In genomic region chr2:169109502-169110409, GRCh38 we compare ENCODE assay signal across 9 cellular contexts. TPM values are rescaled to one million over a fixed set of nuclear protein-coding genes. Genes with fewer than 3 reads are reported as not detected.
A peak's percentile ranks its signal among the peaks of the same experiment; 100 is the strongest.
DNase-seq lines count a peak whose midpoint lies in the region; TF ChIP-seq lines count a peak whose summit lies in the region.
"Had no signal": no experiment of that assay in that cellular context is flagged by ENCODE, and none has a peak within 500 bp of the region (broad histone marks: within the 10 kb centered on the region; RNA-seq: fewer than 3 reads in every experiment).

No MANE protein-coding gene starts in this region.

- H3K9me3 ChIP-seq in Peyer's patch, result no peaks in the 10 kb centered on the region
- no peaks in the 10 kb centered on the region for H3K9me3 ChIP-seq in neutrophil
- no peaks in the 10 kb centered on the region for H3K9me3 ChIP-seq in testis

- H3K27me3 ChIP-seq in Peyer's patch, result no peaks in the 10 kb centered on the region
- H3K27me3 ChIP-seq in neutrophil, result no peaks in the 10 kb centered on the region
- no peaks in the 10 kb centered on the region for H3K27me3 ChIP-seq in testis

- no peak for TF ChIP-seq POLR2A in Peyer's patch (IDR thresholded peaks at IDR 0.05)
- no peak for TF ChIP-seq POLR2A in testis (IDR thresholded peaks at IDR 0.05)

- H3K4me1 Mint-ChIP-seq in activated T-helper 2 cell treated with anti-CD3 and anti-CD28 coated beads, Interferon-gamma antibody, Interleukin-2, Interleukin-4, amounts not matched to agents 10 μg/mL and 5 μg/mL and 100 μg/mL, durations not matched to agents 14 hours and 24 hours and 36 hours (ENCODE audit: low read depth), result peaks cover 44% of the 10 kb centered on the region

- H3K4me3 ChIP-seq in Peyer's patch (no peak overlapping the region), neutrophil (ENCODE audit: low read depth in 1 of 2, low read length in 1 of 2) (peak overlapping the region in 1 of 2 experiments; percentile 14), testis (no peak overlapping the region)

- H3K9me3 Mint-ChIP-seq in activated T-helper 2 cell treated with anti-CD3 and anti-CD28 coated beads, Interferon-gamma antibody, Interleukin-2, Interleukin-4, amounts not matched to agents 10 μg/mL and 5 μg/mL and 100 μg/mL, durations not matched to agents 14 hours and 24 hours and 36 hours, result peaks cover 4% of the 10 kb centered on the region
- H3K9me3 Mint-ChIP-seq: IgD-negative memory B cell had no signal

- H3K4me1 ChIP-seq in Peyer's patch (no peaks in the 10 kb centered on the region), neutrophil (ENCODE audit: control insufficient read depth in 1 of 2, insufficient read depth in 1 of 2, low read depth in 1 of 2, low read length in 1 of 2) (peaks cover 70 to 72% of the 10 kb centered on the region in 2 experiments), testis (no peaks in the 10 kb centered on the region)

- intact Hi-C loops in activated T-helper 2 cell treated with anti-CD3 and anti-CD28 coated beads, Interferon-gamma antibody, Interleukin-2, Interleukin-4, amounts not matched to agents 10 μg/mL and 5 μg/mL and 100 μg/mL, durations not matched to agents 14 hours and 24 hours and 36 hours (cut with micrococcal nuclease), result loop anchor here (1.0 to 10.0 kb wide), 4 partner anchors 23 to 865 kb away; partner anchors contain the start of genes LRP2 and STK39
- intact Hi-C loops in testis (cut with DNase I; ENCODE audit: low total_unique reads), result no loop called here

- H3K27me3 Mint-ChIP-seq in activated T-helper 2 cell treated with anti-CD3 and anti-CD28 coated beads, Interferon-gamma antibody, Interleukin-2, Interleukin-4, amounts not matched to agents 10 μg/mL and 5 μg/mL and 100 μg/mL, durations not matched to agents 14 hours and 24 hours and 36 hours (ENCODE audit: low read depth), result peaks cover 1% of the 10 kb centered on the region

- no peak overlapping the region for H3K27ac Mint-ChIP-seq in activated T-helper 2 cell treated with anti-CD3 and anti-CD28 coated beads, Interferon-gamma antibody, Interleukin-2, Interleukin-4, amounts not matched to agents 10 μg/mL and 5 μg/mL and 100 μg/mL, durations not matched to agents 14 hours and 24 hours and 36 hours

- peaks cover 8% of the 10 kb centered on the region for H3K36me3 Mint-ChIP-seq in activated T-helper 2 cell treated with anti-CD3 and anti-CD28 coated beads, Interferon-gamma antibody, Interleukin-2, Interleukin-4, amounts not matched to agents 10 μg/mL and 5 μg/mL and 100 μg/mL, durations not matched to agents 14 hours and 24 hours and 36 hours (ENCODE audit: low read depth)
- H3K36me3 Mint-ChIP-seq: IgD-negative memory B cell had no signal

- no peaks in the 10 kb centered on the region for H3K36me3 ChIP-seq in Peyer's patch
- H3K36me3 ChIP-seq in neutrophil, result no peaks in the 10 kb centered on the region
- H3K36me3 ChIP-seq in testis (ENCODE audit: low read depth, missing control alignments), result no peaks in the 10 kb centered on the region

- H3K27ac ChIP-seq in Peyer's patch (no peak overlapping the region), neutrophil (peak overlapping the region; percentile 85), testis (no peak overlapping the region)

- DNase-seq in Ammon's horn (ENCODE audit: low spot score), result peak; percentile 89
- peak; percentile 23 for DNase-seq in GM19238 (ENCODE audit: insufficient read length, low spot score)
- peak; percentile 70 for DNase-seq in HuH-7.5 (ENCODE audit: low spot score)
- peak; percentile 55 to 89 (median 72) for DNase-seq in Peyer's patch
- peak; percentile 60 for DNase-seq in activated T-helper 2 cell treated with anti-CD3 and anti-CD28 coated beads, Interferon-gamma antibody, Interleukin-2, Interleukin-4, amounts not matched to agents 10 μg/mL and 5 μg/mL and 100 μg/mL, durations not matched to agents 14 hours and 24 hours and 36 hours (ENCODE audit: low spot score)
- peak; percentile 48 for DNase-seq in foreskin melanocyte
- DNase-seq in testis, result peak; percentile 89

- TF ChIP-seq CTCF in Peyer's patch (IDR thresholded peaks at IDR 0.05) (peak; percentile 46 to 89 (median 82)), neutrophil (IDR thresholded peaks at IDR 0.05) (peak; percentile 95), testis (IDR thresholded peaks at IDR 0.05) (peak; percentile 70 to 82 (median 71))

- no peak overlapping the region for H3K4me3 Mint-ChIP-seq in activated T-helper 2 cell treated with anti-CD3 and anti-CD28 coated beads, Interferon-gamma antibody, Interleukin-2, Interleukin-4, amounts not matched to agents 10 μg/mL and 5 μg/mL and 100 μg/mL, durations not matched to agents 14 hours and 24 hours and 36 hours (ENCODE audit: low read depth)

- WGBS in testis, 2 donors, result 33 to 47% methylated on average over 18 to 21 of the region's 21 CpGs

RNA-seq across cellular contexts. Expression of gene DHRS9, which starts 40.4 kb away (rescaled TPM):
- 10 to 100 TPM in 1 of 4 donors, 1 to 10 TPM in 3; 5.7 to 10.2 (median 6.6) TPM for total RNA-seq in Peyer's patch
- total RNA-seq in activated T-helper 2 cell treated with anti-CD3 and anti-CD28 coated beads, Interferon-gamma antibody, Interleukin-2, Interleukin-4, amounts not matched to agents 10 μg/mL and 5 μg/mL and 100 μg/mL, durations not matched to agents 14 hours and 24 hours and 36 hours, result 3.3 and 3.6 TPM in 2 replicates
- total RNA-seq in testis, result 1 to 10 TPM; 2.3 to 2.4 TPM
- 16.5 TPM for polyA plus RNA-seq in testis (ENCODE audit: insufficient read depth, low read depth, low replicate concordance)

Comparison
In these comparisons a context has a peak if more than half of its experiments do, and no peak if none do; other contexts are left out.
1. DNase-seq: peak in every context shown above with its lines; median percentile 89 in Ammon's horn; 89 in testis; 72 in Peyer's patch; 70 in HuH-7.5; 60 in activated T-helper 2 cell treated with anti-CD3 and anti-CD28 coated beads, Interferon-gamma antibody, Interleukin-2, Interleukin-4, amounts not matched to agents 10 μg/mL and 5 μg/mL and 100 μg/mL, durations not matched to agents 14 hours and 24 hours and 36 hours; 48 in foreskin melanocyte; 23 in GM19238.